Comparison of ENCODE assay signal across 22 cellular contexts in the genomic region with DNA sequence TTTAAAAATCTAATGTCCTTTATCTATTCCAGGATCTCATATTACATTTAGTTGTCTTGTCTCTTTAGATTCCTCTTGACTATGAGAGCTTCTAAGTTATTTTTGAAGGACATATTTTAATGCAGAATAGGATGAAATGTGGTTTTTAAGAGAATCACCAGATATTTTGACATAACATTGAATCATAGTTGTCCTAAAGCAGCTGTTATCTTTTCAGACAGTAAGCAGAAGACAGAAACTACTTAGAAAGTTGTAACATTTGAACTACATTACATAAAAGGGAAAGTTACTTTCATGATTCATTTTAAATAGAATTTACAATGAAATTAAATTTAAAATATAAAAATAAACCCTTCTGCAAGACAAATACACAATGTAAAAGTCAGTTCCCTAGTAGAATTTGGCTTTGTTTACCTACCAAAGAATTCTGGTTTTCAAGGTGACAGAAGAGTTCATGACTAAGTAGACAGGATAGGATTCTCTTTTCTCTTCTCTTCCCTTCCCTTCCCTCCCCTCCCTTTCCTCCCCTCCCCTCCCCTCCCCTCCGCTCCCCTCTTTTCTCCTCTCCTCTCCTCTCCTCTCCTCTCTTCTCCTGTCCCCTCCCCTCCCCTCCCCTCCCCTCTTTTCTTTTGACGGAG.
"Had no signal": no experiment of that assay in that cellular context is flagged by ENCODE, and none has a peak within 500 bp of the region (broad histone marks: within the 10 kb centered on the region; RNA-seq: fewer than 3 reads in every experiment).

No MANE protein-coding gene starts in this region.

- H3K4me1 ChIP-seq: SJSA1 had no signal

- H3K4me2 ChIP-seq: KMS-11 had no signal

- H3K4me3 ChIP-seq: MG63, SJSA1 had no signal

- H3K27ac ChIP-seq: KMS-11, SJSA1 had no signal

- DNase-seq: activated B cell treated with CpG ODN at 0.5 μM for 24 hours; activated CD4-positive, alpha-beta T cell treated with anti-CD3 and anti-CD28 coated beads for 1 hour; activated CD4-positive, alpha-beta T cell treated with anti-CD3 and anti-CD28 coated beads, Interleukin-2, amount 10 ng/mL, durations not matched to agents 24 days and 14 days; activated CD4-positive, alpha-beta T cell treated with anti-CD3 and anti-CD28 coated beads, Interleukin-2, amount 50 U/mL, for 48 hours; activated CD8-positive, alpha-beta memory T cell treated with anti-CD3 and anti-CD28 coated beads, Interleukin-2, amount 10 ng/mL, durations not matched to agents 7 days and 5 days; activated effector memory CD4-positive, alpha-beta T cell treated with Interleukin-2 at 50 U/mL for 16 hours; activated naive CD4-positive, alpha-beta T cell; activated T-cell treated with anti-CD3 and anti-CD28 coated beads, Interleukin-2, amount 50 U/mL, for 24 hours; amniotic stem cell; MG63; MV-4-11; NCI-H1092 treated with DMSO at 0.1 percent for 48 hours; NCI-H1436; NCI-H187; NCI-H2081; NCI-H524; SHP77; T-cell; T-helper 2 cell; T1000 had no signal

- H3K27me3 ChIP-seq: MG63, SJSA1 had no signal

- H3K9me3 ChIP-seq: MG63, SJSA1 had no signal

- ATAC-seq: activated CD8-positive, alpha-beta memory T cell treated with anti-CD3 and anti-CD28 coated beads, Interleukin-2, amount 10 ng/mL, durations not matched to agents 7 days and 5 days; T-cell had no signal

- H3K36me3 ChIP-seq: SJSA1 had no signal
